Comparison of ENCODE assay signal across 8 cellular contexts in the genomic region with DNA sequence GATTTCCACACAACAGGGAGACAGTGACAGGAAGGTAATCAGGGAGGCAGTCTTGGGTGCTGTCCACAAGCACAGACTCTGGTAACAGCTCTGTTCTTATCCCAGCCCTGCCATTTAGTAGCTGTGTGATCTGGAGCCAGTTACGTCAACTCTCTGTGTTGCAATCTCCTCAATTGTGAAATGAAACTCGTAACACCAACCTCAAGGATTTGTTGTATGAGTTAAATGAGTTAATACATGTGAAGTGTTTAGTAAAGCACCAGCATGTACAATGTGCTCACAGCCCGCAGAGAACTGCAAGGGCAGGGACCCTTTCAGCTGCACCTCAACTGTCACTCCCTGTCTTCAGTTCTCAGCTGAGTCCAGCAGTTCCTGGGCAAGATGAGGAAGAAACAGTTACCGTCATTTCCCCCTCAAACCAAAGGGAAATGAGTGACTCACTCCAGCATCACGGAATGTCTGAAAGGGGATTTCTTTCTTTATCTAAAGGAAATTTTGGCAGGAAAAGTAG.
DNase-seq lines count a peak whose midpoint lies in the region; ATAC-seq lines count a peak whose summit lies in the region.

No MANE protein-coding gene starts in this region.

- ATAC-seq in GM21447 (IDR thresholded peaks at IDR 0.05; ENCODE audit: unreplicated experiment), result no peak

- DNase-seq in NCI-H2171 treated with DMSO at 0.1 percent for 48 hours (lab: John Stamatoyannopoulos, UW), result peak; percentile 8
- DNase-seq in NCI-H2171 (lab: John Stamatoyannopoulos, UW), result no peak
- DNase-seq in SKM-1 (lab: John Stamatoyannopoulos, UW; ENCODE audit: unreplicated experiment), result peak; percentile 100
- DNase-seq in glomerular visceral epithelial cell (ENCODE audit: extremely low spot score), result peak; percentile 50
- peak; percentile 28 for DNase-seq in stimulated activated CD8-positive, alpha-beta memory T cell treated with anti-CD3 and anti-CD28 coated beads, Interleukin-4, amount 100 ng/mL, for 48 hours
- no peak for DNase-seq in middle frontal gyrus (ENCODE audit: extremely low spot score, low spot score)
- no peak for DNase-seq in NCI-H524 treated with DMSO at 0.1 percent for 48 hours (lab: John Stamatoyannopoulos, UW)

Comparison
In these comparisons a context has a peak if more than half of its experiments do, and no peak if none do; other contexts are left out.
1. DNase-seq: peak in NCI-H2171 treated with DMSO at 0.1 percent for 48 hours (single experiment), SKM-1 (single experiment), glomerular visceral epithelial cell (single experiment) and stimulated activated CD8-positive, alpha-beta memory T cell treated with anti-CD3 and anti-CD28 coated beads, Interleukin-4, amount 100 ng/mL, for 48 hours (single experiment); none in NCI-H2171 (single experiment), middle frontal gyrus (single experiment) and NCI-H524 treated with DMSO at 0.1 percent for 48 hours (single experiment).